In the genomic region with DNA sequence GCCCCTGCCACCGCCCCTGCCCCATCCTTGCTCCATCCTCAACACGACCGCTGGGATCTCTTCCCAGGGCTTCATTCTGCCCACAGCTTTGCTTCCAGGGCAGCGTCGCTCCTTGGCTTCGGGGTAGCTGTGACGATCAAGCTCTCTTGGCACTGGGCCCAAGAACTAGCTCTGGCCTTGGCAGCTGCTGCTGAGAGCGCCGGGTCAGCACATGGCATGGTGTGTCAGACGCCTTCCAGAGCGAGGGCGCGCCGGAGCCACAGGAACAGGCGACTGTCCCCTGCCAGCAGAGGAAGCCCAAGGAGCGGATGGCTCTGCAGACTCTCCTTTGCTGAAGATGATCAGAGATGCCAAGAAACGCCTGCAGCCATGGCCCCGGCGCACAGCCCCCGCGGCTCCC, we compare ENCODE assay signal across 13 cellular contexts. TPM values are rescaled to one million over a fixed set of nuclear protein-coding genes. Genes with fewer than 3 reads are reported as not detected.
DNase-seq lines count a peak whose midpoint lies in the region; ATAC-seq and TF ChIP-seq lines count a peak whose summit lies in the region.
"Had no signal": no experiment of that assay in that cellular context is flagged by ENCODE, and none has a peak within 500 bp of the region (broad histone marks: within the 10 kb centered on the region; RNA-seq: fewer than 3 reads in every experiment).

No MANE protein-coding gene starts in this region.

- no TSS peak for BruUV-seq in mammary epithelial cell (replicated peaks; lab: Mats Ljungman, UMichigan)

- CTCF ChIA-PET in mammary epithelial cell (lab: Charles Lee; ENCODE audit: low non-redundant PET), result no interaction called here

- intact Hi-C loops in breast epithelium (cut with DNase I; ENCODE audit: low total_unique reads) (no loop called here), mammary epithelial cell (cut with micrococcal nuclease) (no loop called here), uterus (cut with DNase I; ENCODE audit: low total_unique reads) (no loop called here)

- H3K9me3 ChIP-seq in breast epithelium (no peaks in the 10 kb centered on the region), mammary epithelial cell (replicated peaks; ENCODE audit: insufficient read depth, low read length) (no peaks in the 10 kb centered on the region), esophagus (ENCODE audit: control insufficient read depth in 2 of 2, insufficient read depth in 1 of 2, low read depth in 1 of 2, low read length in 1 of 2) (no peaks in the 10 kb centered on the region), muscle layer of colon (ENCODE audit: low read length) (no peaks in the 10 kb centered on the region), uterus (no peaks in the 10 kb centered on the region)

- H3K4me3 ChIP-seq in breast epithelium (peak overlapping the region in 1 of 3 donors; percentile 47), mammary epithelial cell (replicated peaks in 1 of 3; ENCODE audit: insufficient read depth in 1 of 3, low read depth in 2 of 3, low read length in 3 of 3) (no peak overlapping the region), esophagus (ENCODE audit: low read depth in 1 of 2, low read length in 2 of 2) (no peak overlapping the region), muscle layer of colon (ENCODE audit: low read depth in 1 of 2, low read length in 2 of 2) (no peak overlapping the region), uterus (no peak overlapping the region)

- in situ Hi-C loops in mammary epithelial cell (cut with MboI; ENCODE audit: low sequenced_read_pairs in 2 of 2), result no loop called here

- H3K4me1 ChIP-seq in breast epithelium (peaks cover 11% of the 10 kb centered on the region in 2 donors), mammary epithelial cell (ENCODE audit: insufficient read depth, low read length) (no peaks in the 10 kb centered on the region), esophagus (ENCODE audit: control insufficient read depth in 2 of 2, insufficient read depth in 2 of 2, low read length in 1 of 2) (peaks cover 35 to 40% of the 10 kb centered on the region in 2 donors), muscle layer of colon (ENCODE audit: insufficient read depth, low read length) (peaks cover 25% of the 10 kb centered on the region), uterus (peaks cover 12 to 18% of the 10 kb centered on the region in 2 donors)

- no peak overlapping the region for H3K4me2 ChIP-seq in mammary epithelial cell (ENCODE audit: insufficient read depth, low read depth, low read length)

- H3K27me3 ChIP-seq in breast epithelium (no peaks in the 10 kb centered on the region), mammary epithelial cell (ENCODE audit: insufficient read depth, low read length) (no peaks in the 10 kb centered on the region), esophagus (ENCODE audit: control insufficient read depth in 1 of 2, insufficient read depth in 2 of 2, low read length in 2 of 2) (no peaks in the 10 kb centered on the region), muscle layer of colon (ENCODE audit: control insufficient read depth in 1 of 2, insufficient read depth in 2 of 2, low read length in 2 of 2) (no peaks in the 10 kb centered on the region), uterus (no peaks in the 10 kb centered on the region)

- no peak overlapping the region for H2AFZ ChIP-seq in mammary epithelial cell (ENCODE audit: low read depth, low read length)

- H3K9ac ChIP-seq in mammary epithelial cell (ENCODE audit: insufficient read depth, low read length), result no peak overlapping the region
- H3K9ac ChIP-seq in muscle layer of colon (ENCODE audit: low read length), result no peak overlapping the region

- no peak for ATAC-seq in GM21423 (IDR thresholded peaks at IDR 0.05; ENCODE audit: unreplicated experiment)
- no peak for ATAC-seq in HG03565 (IDR thresholded peaks at IDR 0.05; ENCODE audit: unreplicated experiment)
- ATAC-seq: HCT116; naive thymus-derived CD8-positive, alpha-beta T cell; stimulated activated naive B cell treated with anti-CD40 and anti-IgM and Interleukin-4, amounts not matched to agents 10 μg/mL and 1 μg/mL and 100 μg/mL, for 72 hours had no signal

- peak overlapping the region; percentile 55 to 62 for H3K27ac ChIP-seq in breast epithelium
- no peak overlapping the region for H3K27ac ChIP-seq in mammary epithelial cell (ENCODE audit: insufficient read depth, low read depth, low read length)
- H3K27ac ChIP-seq in esophagus (ENCODE audit: low read depth in 2 of 2, low read length in 1 of 2), result peak overlapping the region; percentile 35 to 90
- H3K27ac ChIP-seq in muscle layer of colon (ENCODE audit: low read depth, low read length), result peak overlapping the region; percentile 16
- peak overlapping the region; percentile 36 to 48 for H3K27ac ChIP-seq in uterus

- WGBS in mammary epithelial cell (ENCODE audit: low coverage, missing lambda C conversion rate), result 58% methylated on average over 19 of the region's 21 CpGs
- WGBS in esophagus, 2 donors, result 48 to 51% methylated on average over 21 of the region's 21 CpGs

- no peak for DNase-seq in breast epithelium (ENCODE audit: low spot score in 2 of 2)
- no peak for DNase-seq in mammary epithelial cell
- peak; percentile 58 to 66 for DNase-seq in uterus
- no peak for DNase-seq in UCSD-AML1 (lab: John Stamatoyannopoulos, UW; ENCODE audit: unreplicated experiment)
- DNase-seq: activated CD8-positive, alpha-beta memory T cell treated with anti-CD3 and anti-CD28 coated beads for 24 hours; effector CD8-positive, alpha-beta T cell; naive thymus-derived CD8-positive, alpha-beta T cell; stimulated activated naive B cell treated with anti-CD40 and anti-IgM and Interleukin-4, amounts not matched to agents 10 μg/mL and 1 μg/mL and 100 μg/mL, for 72 hours had no signal

- dilution Hi-C loops in mammary epithelial cell (cut with HindIII; ENCODE audit: low sequenced_read_pairs), result no loop called here

- H3K36me3 ChIP-seq in breast epithelium, result no peaks in the 10 kb centered on the region
- peaks cover 9% of the 10 kb centered on the region for H3K36me3 ChIP-seq in mammary epithelial cell (ENCODE audit: insufficient read depth, low read length)
- peaks cover 13 to 67% of the 10 kb centered on the region in 2 donors for H3K36me3 ChIP-seq in esophagus (ENCODE audit: control insufficient read depth in 2 of 2, insufficient read depth in 2 of 2, low read length in 1 of 2)
- peaks cover 54% of the 10 kb centered on the region for H3K36me3 ChIP-seq in muscle layer of colon (ENCODE audit: insufficient read depth, low read length)
- H3K36me3 ChIP-seq in uterus, result no peaks in the 10 kb centered on the region

- H4K20me1 ChIP-seq in mammary epithelial cell (ENCODE audit: insufficient read depth, low read length), result no peaks in the 10 kb centered on the region

- no peak for TF ChIP-seq POLR2A in breast epithelium (IDR thresholded peaks at IDR 0.05)
- TF ChIP-seq POLR2A in uterus (IDR thresholded peaks at IDR 0.05), result no peak

- no peak for TF ChIP-seq CTCF in breast epithelium (IDR thresholded peaks at IDR 0.05)
- no peak for TF ChIP-seq CTCF in mammary epithelial cell (conservative IDR thresholded peaks at IDR 0.05 in 1 of 2, IDR thresholded peaks at IDR 0.05 in 1 of 2; ENCODE audit: extremely low read depth in 1 of 2, insufficient read depth in 1 of 2, low read depth in 1 of 2, low read length in 2 of 2)
- TF ChIP-seq CTCF in uterus (IDR thresholded peaks at IDR 0.05), result no peak

- H3K79me2 ChIP-seq in mammary epithelial cell (ENCODE audit: insufficient read depth, low read length), result peaks cover 74% of the 10 kb centered on the region

RNA-seq across cellular contexts. Expression of a gene that starts 15.9 kb away (rescaled TPM):
- 10 to 100 TPM; 23.3 to 26.8 (median 26.2) TPM for total RNA-seq in breast epithelium
- total RNA-seq in mammary epithelial cell, result 10 to 100 TPM; 19.3 to 60.4 TPM
- 39.4 TPM for polyA plus RNA-seq in mammary epithelial cell
- 70.6 TPM for polyA minus RNA-seq in mammary epithelial cell
- polyA plus RNA-seq in esophagus, result 10 to 100 TPM; 33.5 to 34.3 TPM
- total RNA-seq in uterus, result 10 to 100 TPM; 13.1 to 43.9 (median 22.4) TPM

Comparison
In these comparisons a context has a peak if more than half of its experiments do, and no peak if none do; other contexts are left out.
1. DNase-seq: peak in uterus (2 of 2); none in breast epithelium (0 of 2), mammary epithelial cell (single experiment) and UCSD-AML1 (single experiment).